Comparison of ENCODE assay signal across 16 cellular contexts in the genomic region with DNA sequence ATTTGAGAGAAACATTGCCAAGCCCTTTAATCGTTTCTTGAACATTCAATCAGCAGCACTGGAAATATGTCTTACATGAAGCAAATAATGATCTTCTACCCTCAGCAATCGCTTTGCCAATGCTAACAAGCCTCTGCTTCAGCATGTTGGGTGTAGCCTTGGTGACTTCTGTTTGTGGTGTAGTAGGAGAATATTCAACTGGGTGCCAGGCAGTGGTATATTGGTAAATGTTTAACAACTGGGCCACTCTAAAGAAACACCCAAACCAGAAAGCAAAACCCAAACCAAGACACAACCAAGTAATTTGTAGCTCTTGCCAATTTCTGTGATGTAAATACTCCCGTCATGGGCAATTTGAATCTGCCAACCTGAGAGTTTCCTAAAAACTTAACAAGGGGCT. TPM values are rescaled to one million over a fixed set of nuclear protein-coding genes. Genes with fewer than 3 reads are reported as not detected.
"Had no signal": no experiment of that assay in that cellular context is flagged by ENCODE, and none has a peak within 500 bp of the region (broad histone marks: within the 10 kb centered on the region; RNA-seq: fewer than 3 reads in every experiment).

No MANE protein-coding gene starts in this region.

- FAIRE-seq: islet of Langerhans had no signal

- H3K9me3 ChIP-seq: left ventricle myocardium inferior had no signal

- ATAC-seq: activated naive CD8-positive, alpha-beta T cell treated with anti-CD3 and anti-CD28 coated beads, Interleukin-2, amount 50 U/mL, for 24 hours; right cardiac atrium had no signal

- H3K36me3 ChIP-seq: left ventricle myocardium inferior had no signal

- H3K27ac ChIP-seq: left ventricle myocardium inferior had no signal

- DNase-seq: activated naive CD4-positive, alpha-beta T cell treated with anti-CD3 and anti-CD28 coated beads for 36 hours; activated naive CD8-positive, alpha-beta T cell treated with anti-CD3 and anti-CD28 coated beads, Interleukin-2, amount 50 U/mL, for 24 hours; activated T-cell treated with anti-CD3 and anti-CD28 coated beads for 4 hours; aorta; effector CD8-positive, alpha-beta T cell; foreskin melanocyte; left ventricle myocardium inferior; nephron progenitor cell; right cardiac atrium; stimulated activated CD4-positive, alpha-beta T cell treated with anti-CD3 and anti-CD28 coated beads, Interleukin-4, amount 100 ng/mL, for 24 hours; stimulated activated naive CD4-positive, alpha-beta T cell treated with Interleukin-2 at 50 U/mL for 16 hours; substantia nigra; trophoblast cell had no signal

- H3K4me3 ChIP-seq: left ventricle myocardium inferior, skin epidermis had no signal

RNA-seq across cellular contexts. Expression of a gene that starts 9.7 kb away (rescaled TPM):
- total RNA-seq: activated naive CD4-positive, alpha-beta T cell treated with anti-CD3 and anti-CD28 coated beads for 36 hours; activated T-helper 2 cell treated with anti-CD3 and anti-CD28 coated beads, Interferon-gamma antibody, Interleukin-2, Interleukin-4, amounts not matched to agents 10 μg/mL and 5 μg/mL and 100 μg/mL, durations not matched to agents 14 hours and 24 hours and 36 hours had no signal
